In the genomic region with DNA sequence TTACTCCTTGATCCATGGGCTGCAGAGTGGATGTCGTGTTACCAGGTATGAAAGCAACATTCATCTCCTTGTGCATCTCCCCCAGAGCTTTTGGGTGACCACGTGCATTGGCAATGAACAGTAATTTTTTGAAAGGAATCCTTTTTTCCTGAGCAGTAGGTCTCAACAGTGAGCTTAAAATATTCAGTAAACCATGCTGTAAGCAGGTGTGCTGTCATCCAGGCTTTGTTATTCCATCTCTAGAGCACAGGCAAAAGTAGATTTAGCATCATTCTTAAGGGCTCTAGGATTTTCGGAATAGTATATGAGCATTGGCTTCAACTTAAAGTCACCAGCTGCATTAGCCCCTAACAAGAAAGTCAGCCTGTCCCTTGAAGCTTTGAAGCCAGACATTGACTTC, we compare ENCODE assay signal across 2 cellular contexts.
TF ChIP-seq lines count a peak whose summit lies in the region.

No MANE protein-coding gene starts in this region.

TF ChIP-seq in GM12878, 131 proteins besides CTCF, POLR2A, EP300 and RAD21:
- TF ChIP-seq, protein P1, sequence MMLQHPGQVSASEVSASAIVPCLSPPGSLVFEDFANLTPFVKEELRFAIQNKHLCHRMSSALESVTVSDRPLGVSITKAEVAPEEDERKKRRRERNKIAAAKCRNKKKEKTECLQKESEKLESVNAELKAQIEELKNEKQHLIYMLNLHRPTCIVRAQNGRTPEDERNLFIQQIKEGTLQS (IDR thresholded peaks at IDR 0.05; ENCODE audit: borderline replicate concordance, extremely low read depth, low read depth, low read length) = no peak
- TF ChIP-seq PAX8 (IDR thresholded peaks at IDR 0.05) (no peak), NR2C2 (IDR thresholded peaks at IDR 0.05; ENCODE audit: borderline replicate concordance, control insufficient read depth, insufficient read length, low read depth) (no peak), GATAD2B (conservative IDR thresholded peaks at IDR 0.05; ENCODE audit: low read depth) (no peak)
- TF ChIP-seq, protein P2, sequence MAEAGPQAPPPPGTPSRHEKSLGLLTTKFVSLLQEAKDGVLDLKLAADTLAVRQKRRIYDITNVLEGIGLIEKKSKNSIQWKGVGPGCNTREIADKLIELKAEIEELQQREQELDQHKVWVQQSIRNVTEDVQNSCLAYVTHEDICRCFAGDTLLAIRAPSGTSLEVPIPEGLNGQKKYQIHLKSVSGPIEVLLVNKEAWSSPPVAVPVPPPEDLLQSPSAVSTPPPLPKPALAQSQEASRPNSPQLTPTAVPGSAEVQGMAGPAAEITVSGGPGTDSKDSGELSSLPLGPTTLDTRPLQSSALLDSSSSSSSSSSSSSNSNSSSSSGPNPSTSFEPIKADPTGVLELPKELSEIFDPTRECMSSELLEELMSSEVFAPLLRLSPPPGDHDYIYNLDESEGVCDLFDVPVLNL (IDR thresholded peaks at IDR 0.05; ENCODE audit: low read depth, low read length) = no peak
- TF ChIP-seq, protein P3, sequence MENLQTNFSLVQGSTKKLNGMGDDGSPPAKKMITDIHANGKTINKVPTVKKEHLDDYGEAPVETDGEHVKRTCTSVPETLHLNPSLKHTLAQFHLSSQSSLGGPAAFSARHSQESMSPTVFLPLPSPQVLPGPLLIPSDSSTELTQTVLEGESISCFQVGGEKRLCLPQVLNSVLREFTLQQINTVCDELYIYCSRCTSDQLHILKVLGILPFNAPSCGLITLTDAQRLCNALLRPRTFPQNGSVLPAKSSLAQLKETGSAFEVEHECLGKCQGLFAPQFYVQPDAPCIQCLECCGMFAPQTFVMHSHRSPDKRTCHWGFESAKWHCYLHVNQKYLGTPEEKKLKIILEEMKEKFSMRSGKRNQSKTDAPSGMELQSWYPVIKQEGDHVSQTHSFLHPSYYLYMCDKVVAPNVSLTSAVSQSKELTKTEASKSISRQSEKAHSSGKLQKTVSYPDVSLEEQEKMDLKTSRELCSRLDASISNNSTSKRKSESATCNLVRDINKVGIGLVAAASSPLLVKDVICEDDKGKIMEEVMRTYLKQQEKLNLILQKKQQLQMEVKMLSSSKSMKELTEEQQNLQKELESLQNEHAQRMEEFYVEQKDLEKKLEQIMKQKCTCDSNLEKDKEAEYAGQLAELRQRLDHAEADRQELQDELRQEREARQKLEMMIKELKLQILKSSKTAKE (IDR thresholded peaks at IDR 0.05; ENCODE audit: low read depth, poor library complexity, severe bottlenecking) = no peak

TF ChIP-seq in GM12891, 5 proteins besides CTCF, POLR2A, EP300 and RAD21:
- TF ChIP-seq PAX5 (IDR thresholded peaks at IDR 0.05; ENCODE audit: insufficient read depth, low read length, severe bottlenecking) (no peak), POU2F2 (IDR thresholded peaks at IDR 0.05; ENCODE audit: low read depth, low read length) (no peak), POLR2AphosphoS5 (IDR thresholded peaks at IDR 0.05; ENCODE audit: low read depth, low read length) (no peak), SPI1 (IDR thresholded peaks at IDR 0.05; ENCODE audit: low read depth, low read length) (no peak), TAF1 (IDR thresholded peaks at IDR 0.05; ENCODE audit: low read depth, low read length) (no peak)
